Comparison of ENCODE assay signal across 26 cellular contexts in the genomic region with DNA sequence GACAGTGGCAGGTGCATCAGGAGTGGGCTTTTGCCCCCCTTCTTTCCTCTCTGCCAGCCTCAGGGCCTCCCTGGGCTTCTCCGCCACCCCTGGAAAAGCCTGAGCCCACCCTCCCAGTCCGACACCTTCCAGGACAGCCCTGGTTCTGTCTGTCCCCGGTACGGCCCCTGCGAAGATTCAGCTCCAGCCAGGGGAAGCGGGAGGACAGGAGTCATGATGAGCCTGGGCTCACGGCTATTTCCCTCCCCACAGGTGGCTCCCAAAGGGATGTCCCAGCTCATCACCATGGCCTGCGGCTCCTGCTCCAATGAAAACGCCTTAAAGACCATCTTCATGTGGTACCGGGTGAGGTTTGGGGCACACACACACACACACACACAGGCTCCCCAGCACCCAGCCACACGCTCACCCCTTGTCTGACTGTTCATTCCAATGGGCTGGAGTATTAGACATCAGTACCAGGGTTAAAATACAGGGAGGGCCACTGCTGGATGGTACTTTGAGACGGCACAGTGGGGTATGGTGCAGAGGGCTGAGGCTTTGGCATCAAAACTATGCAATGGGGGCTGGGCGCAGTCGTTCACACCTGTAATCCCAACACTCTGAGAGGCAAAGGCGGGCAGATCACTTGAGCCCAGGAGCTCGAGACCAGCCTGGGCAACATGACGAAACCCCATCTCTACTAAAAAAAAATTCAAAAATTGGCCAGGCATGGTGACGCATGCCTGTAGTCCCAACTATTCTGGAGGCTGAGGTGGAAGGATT.
"Had no signal": no experiment of that assay in that cellular context is flagged by ENCODE, and none has a peak within 500 bp of the region (broad histone marks: within the 10 kb centered on the region; RNA-seq: fewer than 3 reads in every experiment).

No MANE protein-coding gene starts in this region.

- H3K9me3 Mint-ChIP-seq: activated B cell treated with CpG ODN at 0.5 μM for 24 hours; activated CD4-positive, alpha-beta memory T cell treated with anti-CD3 and anti-CD28 coated beads, Interleukin-2, amount 10 ng/mL, durations not matched to agents 7 days and 5 days; activated CD4-positive, alpha-beta T cell treated with anti-CD3 and anti-CD28 coated beads, Interleukin-2, amount 10 ng/mL, durations not matched to agents 24 days and 14 days; activated naive CD4-positive, alpha-beta T cell treated with anti-CD3 and anti-CD28 coated beads, Interleukin-2, amount 10 ng/mL, durations not matched to agents 7 days and 5 days; activated naive CD8-positive, alpha-beta T cell treated with anti-CD3 and anti-CD28 coated beads, Interleukin-2, amount 10 ng/mL, durations not matched to agents 7 days and 5 days; activated T-helper 17 cell treated with anti-CD3 and anti-CD28 coated beads, Interleukin-2, amount 50 U/mL, for 72 hours; T-helper 1 cell treated with Interleukin-12 subunit alpha and Interleukin-12 subunit beta and Interleukin-4 antibody, amounts not matched to agents 30 μg/mL and 1 μg/mL, for 36 hours had no signal

- H3K4me1 Mint-ChIP-seq: activated B cell treated with CpG ODN at 0.5 μM for 24 hours; activated CD4-positive, alpha-beta memory T cell treated with anti-CD3 and anti-CD28 coated beads, Interleukin-2, amount 10 ng/mL, durations not matched to agents 7 days and 5 days; activated CD4-positive, alpha-beta T cell treated with anti-CD3 and anti-CD28 coated beads, Interleukin-2, amount 10 ng/mL, durations not matched to agents 24 days and 14 days; activated naive CD4-positive, alpha-beta T cell treated with anti-CD3 and anti-CD28 coated beads, Interleukin-2, amount 10 ng/mL, durations not matched to agents 7 days and 5 days; activated naive CD8-positive, alpha-beta T cell treated with anti-CD3 and anti-CD28 coated beads, Interleukin-2, amount 10 ng/mL, durations not matched to agents 7 days and 5 days; activated T-helper 17 cell treated with anti-CD3 and anti-CD28 coated beads, Interleukin-2, amount 50 U/mL, for 72 hours had no signal

- ATAC-seq: activated T-helper 17 cell treated with anti-CD3 and anti-CD28 coated beads, Interleukin-2, amount 50 U/mL, for 72 hours; K562; SK-N-SH treated with all-trans-retinoic acid at 6 μM for 48 hours had no signal

- H3K4me3 ChIP-seq: adrenal gland, K562, SJSA1 had no signal

- FAIRE-seq: K562, RCC 7860 had no signal

- H3K9me3 ChIP-seq: adrenal gland, SJSA1 had no signal

- H3K27me3 ChIP-seq: adrenal gland, SJSA1 had no signal

- H3K27me3 Mint-ChIP-seq: activated B cell treated with CpG ODN at 0.5 μM for 24 hours; activated CD4-positive, alpha-beta memory T cell treated with anti-CD3 and anti-CD28 coated beads, Interleukin-2, amount 10 ng/mL, durations not matched to agents 7 days and 5 days; activated CD4-positive, alpha-beta T cell treated with anti-CD3 and anti-CD28 coated beads, Interleukin-2, amount 10 ng/mL, durations not matched to agents 24 days and 14 days; activated naive CD4-positive, alpha-beta T cell treated with anti-CD3 and anti-CD28 coated beads, Interleukin-2, amount 10 ng/mL, durations not matched to agents 7 days and 5 days; activated naive CD8-positive, alpha-beta T cell treated with anti-CD3 and anti-CD28 coated beads, Interleukin-2, amount 10 ng/mL, durations not matched to agents 7 days and 5 days; activated T-helper 17 cell treated with anti-CD3 and anti-CD28 coated beads, Interleukin-2, amount 50 U/mL, for 72 hours had no signal

- H3K36me3 ChIP-seq: adrenal gland, SJSA1 had no signal

- H3K27ac Mint-ChIP-seq: activated B cell treated with CpG ODN at 0.5 μM for 24 hours; activated CD4-positive, alpha-beta memory T cell treated with anti-CD3 and anti-CD28 coated beads, Interleukin-2, amount 10 ng/mL, durations not matched to agents 7 days and 5 days; activated CD4-positive, alpha-beta T cell treated with anti-CD3 and anti-CD28 coated beads, Interleukin-2, amount 10 ng/mL, durations not matched to agents 24 days and 14 days; activated naive CD4-positive, alpha-beta T cell treated with anti-CD3 and anti-CD28 coated beads, Interleukin-2, amount 10 ng/mL, durations not matched to agents 7 days and 5 days; activated naive CD8-positive, alpha-beta T cell treated with anti-CD3 and anti-CD28 coated beads, Interleukin-2, amount 10 ng/mL, durations not matched to agents 7 days and 5 days; activated T-helper 17 cell treated with anti-CD3 and anti-CD28 coated beads, Interleukin-2, amount 50 U/mL, for 72 hours; T-helper 1 cell treated with Interleukin-12 subunit alpha and Interleukin-12 subunit beta and Interleukin-4 antibody, amounts not matched to agents 30 μg/mL and 1 μg/mL, for 36 hours had no signal

- H3K4me3 Mint-ChIP-seq: activated B cell treated with CpG ODN at 0.5 μM for 24 hours; activated CD4-positive, alpha-beta memory T cell treated with anti-CD3 and anti-CD28 coated beads, Interleukin-2, amount 10 ng/mL, durations not matched to agents 7 days and 5 days; activated CD4-positive, alpha-beta T cell treated with anti-CD3 and anti-CD28 coated beads, Interleukin-2, amount 10 ng/mL, durations not matched to agents 24 days and 14 days; activated naive CD4-positive, alpha-beta T cell treated with anti-CD3 and anti-CD28 coated beads, Interleukin-2, amount 10 ng/mL, durations not matched to agents 7 days and 5 days; activated naive CD8-positive, alpha-beta T cell treated with anti-CD3 and anti-CD28 coated beads, Interleukin-2, amount 10 ng/mL, durations not matched to agents 7 days and 5 days; activated T-helper 17 cell treated with anti-CD3 and anti-CD28 coated beads, Interleukin-2, amount 50 U/mL, for 72 hours; T-helper 1 cell treated with Interleukin-12 subunit alpha and Interleukin-12 subunit beta and Interleukin-4 antibody, amounts not matched to agents 30 μg/mL and 1 μg/mL, for 36 hours had no signal

- H3K4me1 ChIP-seq: adrenal gland, SJSA1 had no signal

- H3K36me3 Mint-ChIP-seq: activated naive CD4-positive, alpha-beta T cell treated with anti-CD3 and anti-CD28 coated beads, Interleukin-2, amount 10 ng/mL, durations not matched to agents 7 days and 5 days; activated naive CD8-positive, alpha-beta T cell treated with anti-CD3 and anti-CD28 coated beads, Interleukin-2, amount 10 ng/mL, durations not matched to agents 7 days and 5 days had no signal

- H3K27ac ChIP-seq: adrenal gland, SJSA1 had no signal

- DNase-seq: activated B cell treated with CpG ODN at 0.5 μM for 24 hours; activated CD4-positive, alpha-beta memory T cell treated with anti-CD3 and anti-CD28 coated beads, Interleukin-2, amount 10 ng/mL, durations not matched to agents 7 days and 5 days; activated CD4-positive, alpha-beta T cell treated with anti-CD3 and anti-CD28 coated beads for 1 hour; activated CD4-positive, alpha-beta T cell treated with anti-CD3 and anti-CD28 coated beads, Interleukin-2, amount 10 ng/mL, durations not matched to agents 24 days and 14 days; activated gamma-delta T cell treated with Interleukin-2 at 50 U/mL for 16 hours; activated naive CD4-positive, alpha-beta T cell treated with anti-CD3 and anti-CD28 coated beads, Interleukin-2, amount 10 ng/mL, durations not matched to agents 7 days and 5 days; activated naive CD8-positive, alpha-beta T cell treated with anti-CD3 and anti-CD28 coated beads, Interleukin-2, amount 10 ng/mL, durations not matched to agents 7 days and 5 days; activated T-cell treated with anti-CD3 and anti-CD28 coated beads for 4 hours; activated T-cell treated with anti-CD3 and anti-CD28 coated beads, Interleukin-2, amount 50 U/mL, for 48 hours; adrenal gland; anterior cingulate cortex; Karpas-422; MM.1S; NCI-H1105; NCI-H1436; NCI-H1694 treated with DMSO at 0.1 percent for 48 hours; NCI-H2081; NCI-H446; NCI-H524; SHP77 had no signal
